In genomic region chr14:53715390-53715730, GRCh38 we compare ENCODE assay signal across 11 cellular contexts.
A peak's percentile ranks its signal among the peaks of the same experiment; 100 is the strongest.
DNase-seq lines count a peak whose midpoint lies in the region; ATAC-seq and TF ChIP-seq lines count a peak whose summit lies in the region.
"Had no signal": no experiment of that assay in that cellular context is flagged by ENCODE, and none has a peak within 500 bp of the region (broad histone marks: within the 10 kb centered on the region; RNA-seq: fewer than 3 reads in every experiment).

No MANE protein-coding gene starts in this region.

- no peaks in the 10 kb centered on the region for H3K27me3 Mint-ChIP-seq in endothelial cell (ENCODE audit: unreplicated experiment)

- DNase-seq in BJ (ENCODE audit: low read depth) (peak; percentile 6), adipocyte (ENCODE audit: low read depth) (peak; percentile 64), osteoblast (ENCODE audit: insufficient read length, low spot score, missing footprints) (no peak), ovary (no peak), thyroid gland (no peak), endothelial cell (ENCODE audit: low spot score) (no peak)
- DNase-seq: activated effector memory CD4-positive, alpha-beta T cell treated with Interleukin-2 at 50 U/mL for 16 hours; T-helper 2 cell had no signal

- H3K4me1 ChIP-seq in adipocyte (ENCODE audit: control insufficient read depth, insufficient read depth, low read length) (peaks cover 26% of the 10 kb centered on the region), gastroesophageal sphincter (peaks cover 0 to 3% (median 0%) of the 10 kb centered on the region in 3 donors), osteoblast (ENCODE audit: insufficient read depth, low read length) (no peaks in the 10 kb centered on the region), ovary (ENCODE audit: insufficient read depth) (no peaks in the 10 kb centered on the region), thyroid gland (no peaks in the 10 kb centered on the region)

- H3K36me3 ChIP-seq in BJ (ENCODE audit: control insufficient read depth, insufficient read depth, low read length) (no peaks in the 10 kb centered on the region), adipocyte (ENCODE audit: control insufficient read depth, insufficient read depth, low read length, severe bottlenecking) (no peaks in the 10 kb centered on the region), gastroesophageal sphincter (no peaks in the 10 kb centered on the region), osteoblast (ENCODE audit: insufficient read depth, low read length) (no peaks in the 10 kb centered on the region), ovary (no peaks in the 10 kb centered on the region), thyroid gland (no peaks in the 10 kb centered on the region)

- no peak overlapping the region for H3K27ac Mint-ChIP-seq in endothelial cell (ENCODE audit: unreplicated experiment)

- ATAC-seq in gastroesophageal sphincter (peak; percentile 74), GM21619 (IDR thresholded peaks at IDR 0.05; ENCODE audit: unreplicated experiment) (no peak)

- H3K9me3 Mint-ChIP-seq in endothelial cell (ENCODE audit: unreplicated experiment), result no peaks in the 10 kb centered on the region

- no peak overlapping the region for H2AFZ ChIP-seq in osteoblast (ENCODE audit: low read length)

- TF ChIP-seq POLR2A in gastroesophageal sphincter (IDR thresholded peaks at IDR 0.05), result no peak
- no peak for TF ChIP-seq POLR2A in ovary (IDR thresholded peaks at IDR 0.05)
- no peak for TF ChIP-seq POLR2A in thyroid gland (IDR thresholded peaks at IDR 0.05)

- CTCF ChIA-PET in BJ (lab: Yijun Ruan, JAX), result interaction anchor here (1.1 to 1.2 kb wide), 2 partner anchors 12 to 209 kb away, joined by 3 read pairs; no protein-coding TSS in a partner anchor

- POLR2A ChIA-PET in BJ (lab: Charles Lee), result no interaction called here

- H3K4me3 ChIP-seq in BJ (ENCODE audit: low read depth, low read length) (no peak overlapping the region), adipocyte (ENCODE audit: low read length) (peak overlapping the region; percentile 84), gastroesophageal sphincter (peak overlapping the region in 1 of 2 donors; percentile 1), osteoblast (ENCODE audit: insufficient read depth, low read length) (no peak overlapping the region), ovary (no peak overlapping the region), thyroid gland (replicated peaks in 1 of 3) (no peak overlapping the region)

- H3K4me1 Mint-ChIP-seq in endothelial cell (ENCODE audit: unreplicated experiment), result no peaks in the 10 kb centered on the region

- H3K4me2 ChIP-seq in osteoblast (ENCODE audit: insufficient read depth, low read length), result peak overlapping the region; percentile 55

- intact Hi-C loops in ovary (cut with DNase I) (no loop called here), thyroid gland (cut with DNase I) (no loop called here)

- H3K9ac ChIP-seq in adipocyte (ENCODE audit: low read length), result peak overlapping the region; percentile 69

- no peaks in the 10 kb centered on the region for H4K20me1 ChIP-seq in osteoblast (ENCODE audit: insufficient read depth, low read length)

- WGBS in gastroesophageal sphincter (ENCODE audit: low coverage in 1 of 2), 2 donors, result 43 to 59% methylated on average over 1 of the region's 1 CpG
- WGBS in ovary, 3 donors, result 0 to 6% (median 1%) methylated on average over 1 of the region's 1 CpG
- 42 to 54% methylated on average over 1 of the region's 1 CpG for WGBS in thyroid gland, 2 donors

- H3K9me3 ChIP-seq in adipocyte (ENCODE audit: control insufficient read depth, low read length) (no peaks in the 10 kb centered on the region), gastroesophageal sphincter (no peaks in the 10 kb centered on the region), osteoblast (ENCODE audit: low read depth, low read length) (no peaks in the 10 kb centered on the region), ovary (no peaks in the 10 kb centered on the region), thyroid gland (no peaks in the 10 kb centered on the region)

- no peak overlapping the region for H3K4me3 Mint-ChIP-seq in endothelial cell (ENCODE audit: unreplicated experiment)

- peaks cover 6% of the 10 kb centered on the region for H3K27me3 ChIP-seq in BJ (ENCODE audit: control insufficient read depth, insufficient read depth, low read length)
- H3K27me3 ChIP-seq in adipocyte (replicated peaks; ENCODE audit: control insufficient read depth, insufficient read depth, low read length), result no peaks in the 10 kb centered on the region
- H3K27me3 ChIP-seq in gastroesophageal sphincter, result no peaks in the 10 kb centered on the region
- H3K27me3 ChIP-seq in osteoblast (ENCODE audit: insufficient read depth, low read length), result peaks cover 7% of the 10 kb centered on the region
- no peaks in the 10 kb centered on the region for H3K27me3 ChIP-seq in ovary
- no peaks in the 10 kb centered on the region for H3K27me3 ChIP-seq in thyroid gland

- TF ChIP-seq CTCF in BJ (IDR thresholded peaks at IDR 0.05; ENCODE audit: insufficient read depth, low read depth, low read length) (no peak), gastroesophageal sphincter (IDR thresholded peaks at IDR 0.05) (no peak), osteoblast (IDR thresholded peaks at IDR 0.05; ENCODE audit: extremely low read depth, low read depth, low read length) (no peak), ovary (IDR thresholded peaks at IDR 0.05) (no peak), thyroid gland (IDR thresholded peaks at IDR 0.05) (no peak), endothelial cell (IDR thresholded peaks at IDR 0.05; ENCODE audit: unreplicated experiment) (no peak)

- TF ChIP-seq EP300 in gastroesophageal sphincter (IDR thresholded peaks at IDR 0.05) (no peak), ovary (IDR thresholded peaks at IDR 0.05) (no peak)

- no peaks in the 10 kb centered on the region for H3K79me2 ChIP-seq in osteoblast (ENCODE audit: insufficient read depth, low read length)

- H3K27ac ChIP-seq in gastroesophageal sphincter, result peak overlapping the region in 3 of 4 donors; percentile 16 to 34 (median 32)
- no peak overlapping the region for H3K27ac ChIP-seq in osteoblast (ENCODE audit: low read depth, low read length)
- no peak overlapping the region for H3K27ac ChIP-seq in ovary
- H3K27ac ChIP-seq in thyroid gland, result no peak overlapping the region
- H3K27ac ChIP-seq: C4-2B had no signal

- no peaks in the 10 kb centered on the region for H3K36me3 Mint-ChIP-seq in endothelial cell (ENCODE audit: low read depth, unreplicated experiment)

Comparison
In these comparisons a context has a peak if more than half of its experiments do, and no peak if none do; other contexts are left out.
1. DNase-seq: peak in BJ (single experiment) and adipocyte (single experiment); none in osteoblast (single experiment), ovary (0 of 5), thyroid gland (0 of 2) and endothelial cell (single experiment).
2. H3K27ac ChIP-seq: peak in gastroesophageal sphincter (3 of 4); none in osteoblast (single experiment), ovary (0 of 2) and thyroid gland (0 of 3).